In genomic region chr16:11618107-11618717, GRCh38 we compare ENCODE assay signal across 18 cellular contexts. TPM values are rescaled to one million over a fixed set of nuclear protein-coding genes. Genes with fewer than 3 reads are reported as not detected.
DNase-seq lines count a peak whose midpoint lies in the region; ATAC-seq and TF ChIP-seq lines count a peak whose summit lies in the region.
"Had no signal": no experiment of that assay in that cellular context is flagged by ENCODE, and none has a peak within 500 bp of the region (broad histone marks: within the 10 kb centered on the region; RNA-seq: fewer than 3 reads in every experiment).

No MANE protein-coding gene starts in this region.

- no peaks in the 10 kb centered on the region for H3K9me3 ChIP-seq in parathyroid adenoma (ENCODE audit: control insufficient read depth, low read length)
- H3K9me3 ChIP-seq: HAP-1 had no signal

- peaks cover 3% of the 10 kb centered on the region for H3K9me3 Mint-ChIP-seq in activated CD8-positive, alpha-beta memory T cell treated with anti-CD3 and anti-CD28 coated beads, Interleukin-2, amount 10 ng/mL, durations not matched to agents 7 days and 5 days (ENCODE audit: low read depth)
- peaks cover 4% of the 10 kb centered on the region; the same call in 1 of the 3 replicates for H3K9me3 Mint-ChIP-seq in GM23338
- no peaks in the 10 kb centered on the region for H3K9me3 Mint-ChIP-seq in central memory CD8-positive, alpha-beta T cell

- H3K4me1 Mint-ChIP-seq in activated CD8-positive, alpha-beta memory T cell treated with anti-CD3 and anti-CD28 coated beads, Interleukin-2, amount 10 ng/mL, durations not matched to agents 7 days and 5 days, result peaks cover 54% of the 10 kb centered on the region
- H3K4me1 Mint-ChIP-seq in GM23338, result peaks cover 21% of the 10 kb centered on the region
- peaks cover 59% of the 10 kb centered on the region for H3K4me1 Mint-ChIP-seq in central memory CD8-positive, alpha-beta T cell

- H3K4me1 ChIP-seq in GM23338 (ENCODE audit: insufficient read depth) (peaks cover 18% of the 10 kb centered on the region), parathyroid adenoma (peaks cover 8% of the 10 kb centered on the region)

- no peak for DNase-seq in activated CD8-positive, alpha-beta memory T cell treated with anti-CD3 and anti-CD28 coated beads, Interleukin-2, amount 10 ng/mL, durations not matched to agents 7 days and 5 days
- DNase-seq in activated CD8-positive, alpha-beta memory T cell treated with anti-CD3 and anti-CD28 coated beads, Interleukin-2, amount 50 U/mL, for 4 hours, result no peak
- DNase-seq in GM23338 (ENCODE audit: low spot score), result no peak
- DNase-seq in central memory CD8-positive, alpha-beta T cell (ENCODE audit: low spot score in 2 of 2), result no peak
- DNase-seq in pons (ENCODE audit: low spot score), result no peak
- no peak for DNase-seq in left colon
- DNase-seq: activated CD4-positive, alpha-beta T cell treated with anti-CD3 and anti-CD28 coated beads, Interleukin-2, amount 50 U/mL, for 1 hour; activated T-cell treated with anti-CD3 and anti-CD28 coated beads, Interleukin-2, amount 50 U/mL, for 48 hours; COR-L47; foreskin melanocyte; NCI-H187; NCI-H510A; OCI-M1; stimulated activated CD4-positive, alpha-beta T cell treated with anti-CD3 and anti-CD28 coated beads, Interleukin-15, amount 100 ng/mL, for 24 hours had no signal

- CTCF ChIA-PET in activated CD8-positive, alpha-beta memory T cell treated with anti-CD3 and anti-CD28 coated beads, Interleukin-2, amount 10 ng/mL, durations not matched to agents 7 days and 5 days (lab: Charles Lee), result interaction anchor here (0.6 to 1.6 kb wide), 6 partner anchors 11 to 1229 kb away, joined by 3 to 4 read pairs (median 3); partner anchors contain the start of gene LITAF

- no peak overlapping the region for H3K4me3 Mint-ChIP-seq in activated CD8-positive, alpha-beta memory T cell treated with anti-CD3 and anti-CD28 coated beads, Interleukin-2, amount 10 ng/mL, durations not matched to agents 7 days and 5 days
- H3K4me3 Mint-ChIP-seq in GM23338, result no peak overlapping the region
- peak overlapping the region; percentile 53 for H3K4me3 Mint-ChIP-seq in central memory CD8-positive, alpha-beta T cell

- H4K20me1 ChIP-seq in GM23338 (replicated peaks; ENCODE audit: insufficient read depth), result no peaks in the 10 kb centered on the region

- 0 out of 2 replicates have a peak, but pooled peaks cover 7% of the 10 kb centered on the region for H3F3A ChIP-seq in GM23338 (replicated peaks; ENCODE audit: low read depth)

- H3K79me2 ChIP-seq in GM23338 (replicated peaks; ENCODE audit: insufficient read depth) (no peaks in the 10 kb centered on the region), parathyroid adenoma (no peaks in the 10 kb centered on the region)

- peak overlapping the region; percentile 72 for H2AFZ ChIP-seq in GM23338
- H2AFZ ChIP-seq in parathyroid adenoma, result peak overlapping the region; percentile 75

- H3K27me3 ChIP-seq in GM23338 (ENCODE audit: insufficient read depth) (no peaks in the 10 kb centered on the region), parathyroid adenoma (ENCODE audit: control insufficient read depth, insufficient read depth, low read length) (no peaks in the 10 kb centered on the region)

- H3K4me3 ChIP-seq in GM23338 (no peak overlapping the region), parathyroid adenoma (ENCODE audit: low read depth, low read length) (no peak overlapping the region)
- H3K4me3 ChIP-seq: HAP-1 had no signal

- no peak for TF ChIP-seq CTCF in GM23338 (conservative IDR thresholded peaks at IDR 0.05; ENCODE audit: low read depth in 2 of 2)
- TF ChIP-seq CTCF in parathyroid adenoma (IDR thresholded peaks at IDR 0.05), result no peak

- H3K27ac ChIP-seq in GM23338 (ENCODE audit: low read depth), result no peak overlapping the region
- peak overlapping the region; percentile 69 for H3K27ac ChIP-seq in parathyroid adenoma

- H3K36me3 ChIP-seq in GM23338 (ENCODE audit: insufficient read depth) (no peaks in the 10 kb centered on the region), parathyroid adenoma (ENCODE audit: control insufficient read depth, insufficient read depth, low read length) (no peaks in the 10 kb centered on the region)
- H3K36me3 ChIP-seq: HAP-1 had no signal

- H3K4me2 ChIP-seq in GM23338 (0 out of 2 replicates have a peak overlapping the region, but pooled peaks have one; percentile 38), parathyroid adenoma (ENCODE audit: low read length) (peak overlapping the region; percentile 25)

- no peaks in the 10 kb centered on the region for H3K9me2 ChIP-seq in GM23338 (ENCODE audit: insufficient read depth)

- no peak for ATAC-seq in activated CD8-positive, alpha-beta memory T cell treated with anti-CD3 and anti-CD28 coated beads, Interleukin-2, amount 10 ng/mL, durations not matched to agents 7 days and 5 days
- no peak for ATAC-seq in GM23338
- no peak for ATAC-seq in central memory CD8-positive, alpha-beta T cell (replicated peaks; ENCODE audit: extremely low read depth, poor library complexity, severe bottlenecking)
- ATAC-seq in HG02970 (IDR thresholded peaks at IDR 0.05; ENCODE audit: low FRiP score, unreplicated experiment), result no peak
- no peak for ATAC-seq in left colon
- ATAC-seq: left ventricle myocardium superior had no signal

- peaks cover 3% of the 10 kb centered on the region for H3K27me3 Mint-ChIP-seq in activated CD8-positive, alpha-beta memory T cell treated with anti-CD3 and anti-CD28 coated beads, Interleukin-2, amount 10 ng/mL, durations not matched to agents 7 days and 5 days
- peaks cover 10% of the 10 kb centered on the region for H3K27me3 Mint-ChIP-seq in GM23338 (ENCODE audit: insufficient read depth, low read depth, poor library complexity)
- no peaks in the 10 kb centered on the region for H3K27me3 Mint-ChIP-seq in central memory CD8-positive, alpha-beta T cell

- H3K9ac ChIP-seq in parathyroid adenoma, result no peak overlapping the region

- intact Hi-C loops in left colon (cut with DNase I, micrococcal nuclease), result no loop called here

- peaks cover 12% of the 10 kb centered on the region for H3K36me3 Mint-ChIP-seq in activated CD8-positive, alpha-beta memory T cell treated with anti-CD3 and anti-CD28 coated beads, Interleukin-2, amount 10 ng/mL, durations not matched to agents 7 days and 5 days
- H3K36me3 Mint-ChIP-seq in GM23338 (ENCODE audit: low read depth), result no peaks in the 10 kb centered on the region; the same call in 2 of the 3 replicates
- H3K36me3 Mint-ChIP-seq in central memory CD8-positive, alpha-beta T cell (ENCODE audit: insufficient read depth), result peaks cover 6% of the 10 kb centered on the region

- peak overlapping the region; percentile 28 for H3K27ac Mint-ChIP-seq in activated CD8-positive, alpha-beta memory T cell treated with anti-CD3 and anti-CD28 coated beads, Interleukin-2, amount 10 ng/mL, durations not matched to agents 7 days and 5 days
- H3K27ac Mint-ChIP-seq in GM23338, result peak overlapping the region; percentile 85; the same call in 1 of the 2 replicates
- peak overlapping the region; percentile 98 for H3K27ac Mint-ChIP-seq in central memory CD8-positive, alpha-beta T cell (ENCODE audit: low read depth)

TF ChIP-seq in GM23338, 12 proteins besides CTCF, POLR2A, EP300 and RAD21 (continues in another document):
- TF ChIP-seq, protein P1, sequence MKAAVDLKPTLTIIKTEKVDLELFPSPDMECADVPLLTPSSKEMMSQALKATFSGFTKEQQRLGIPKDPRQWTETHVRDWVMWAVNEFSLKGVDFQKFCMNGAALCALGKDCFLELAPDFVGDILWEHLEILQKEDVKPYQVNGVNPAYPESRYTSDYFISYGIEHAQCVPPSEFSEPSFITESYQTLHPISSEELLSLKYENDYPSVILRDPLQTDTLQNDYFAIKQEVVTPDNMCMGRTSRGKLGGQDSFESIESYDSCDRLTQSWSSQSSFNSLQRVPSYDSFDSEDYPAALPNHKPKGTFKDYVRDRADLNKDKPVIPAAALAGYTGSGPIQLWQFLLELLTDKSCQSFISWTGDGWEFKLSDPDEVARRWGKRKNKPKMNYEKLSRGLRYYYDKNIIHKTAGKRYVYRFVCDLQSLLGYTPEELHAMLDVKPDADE (IDR thresholded peaks at IDR 0.05), result no peak
- no peak for TF ChIP-seq ZNF331 (CRISPR knock-in tag; IDR thresholded peaks at IDR 0.05; ENCODE audit: low read depth)
- TF ChIP-seq ZNF114 (CRISPR knock-in tag; IDR thresholded peaks at IDR 0.05), result no peak
- TF ChIP-seq CREB1 (CRISPR knock-in tag; IDR thresholded peaks at IDR 0.05; ENCODE audit: low read depth), result no peak
- no peak for TF ChIP-seq JUNB (IDR thresholded peaks at IDR 0.05; ENCODE audit: unreplicated experiment)
- no peak for TF ChIP-seq EZH2phosphoT487 (IDR thresholded peaks at IDR 0.05; ENCODE audit: unreplicated experiment)
- TF ChIP-seq POLR2AphosphoS5 (IDR thresholded peaks at IDR 0.05; ENCODE audit: low read depth), result no peak
- TF ChIP-seq EZH2 (IDR thresholded peaks at IDR 0.05; ENCODE audit: low read depth, unreplicated experiment), result no peak

RNA-seq across cellular contexts. Expression of gene LITAF, which starts 31.5 kb away (rescaled TPM):
- total RNA-seq in activated CD8-positive, alpha-beta memory T cell treated with anti-CD3 and anti-CD28 coated beads, Interleukin-2, amount 10 ng/mL, durations not matched to agents 7 days and 5 days, result 100 to 1,000 TPM in 1 of 2 experiments, 10 to 100 TPM in 1; 91.4 to 155 TPM
- total RNA-seq in GM23338 (2014; rRNA removed; shearing (Covaris generic)), result 131 and 139 TPM in 2 replicates
- polyA plus RNA-seq in GM23338 (2016; fragmentation: Nextera tagmentation; extraction: Ambion mirVana), result 147 and 158 TPM in 2 replicates
- 100 to 1,000 TPM; 171 to 240 TPM for total RNA-seq in left colon

RNA-seq across cellular contexts. Expression of gene SNN, which starts 50.0 kb away (rescaled TPM):
- 1 to 10 TPM; 3.0 to 4.0 TPM for total RNA-seq in activated CD8-positive, alpha-beta memory T cell treated with anti-CD3 and anti-CD28 coated beads, Interleukin-2, amount 10 ng/mL, durations not matched to agents 7 days and 5 days
- total RNA-seq in GM23338 (2014; rRNA removed; shearing (Covaris generic)), result 62.6 and 63.3 TPM in 2 replicates
- 19.0 and 20.5 TPM in 2 replicates for polyA plus RNA-seq in GM23338 (2016; fragmentation: Nextera tagmentation; extraction: Ambion mirVana)
- total RNA-seq in left colon, result 1 to 10 TPM; 2.4 to 7.6 TPM

Comparison
In these comparisons a context has a peak if more than half of its experiments do, and no peak if none do; other contexts are left out.
1. H3K27ac Mint-ChIP-seq: peak in every context shown above with its lines; median percentile 98 in central memory CD8-positive, alpha-beta T cell; 85 in GM23338; 28 in activated CD8-positive, alpha-beta memory T cell treated with anti-CD3 and anti-CD28 coated beads, Interleukin-2, amount 10 ng/mL, durations not matched to agents 7 days and 5 days.